Comparison of ENCODE assay signal across 21 cellular contexts in the genomic region with DNA sequence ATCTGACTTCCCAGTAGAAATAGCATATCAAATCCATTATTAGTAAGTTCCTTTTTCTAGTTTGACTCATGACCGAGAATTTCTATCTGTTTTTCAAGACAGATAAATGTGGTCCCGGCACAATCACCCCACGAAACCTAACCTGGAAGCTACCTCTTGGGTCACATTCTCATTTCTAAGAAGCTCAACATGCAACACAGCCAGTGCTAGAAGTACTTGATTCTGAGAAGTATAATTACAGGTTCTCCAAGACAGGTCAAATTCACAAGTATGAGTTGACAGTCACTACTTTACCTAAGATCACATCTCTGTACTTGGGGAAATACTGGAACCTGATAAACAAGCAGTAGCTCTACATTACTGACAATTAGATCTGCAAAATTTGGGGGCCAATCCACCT. TPM values are rescaled to one million over a fixed set of nuclear protein-coding genes. Genes with fewer than 3 reads are reported as not detected.
"Had no signal": no experiment of that assay in that cellular context is flagged by ENCODE, and none has a peak within 500 bp of the region (broad histone marks: within the 10 kb centered on the region; RNA-seq: fewer than 3 reads in every experiment).

No MANE protein-coding gene starts in this region.

- H3K27me3 Mint-ChIP-seq: activated CD4-positive, alpha-beta T cell treated with anti-CD3 and anti-CD28 coated beads, Interleukin-2, amount 10 ng/mL, durations not matched to agents 7 days and 5 days; activated naive CD8-positive, alpha-beta T cell treated with anti-CD3 and anti-CD28 coated beads for 36 hours; stimulated activated memory B cell treated with anti-CD40 and anti-IgM and Interleukin-4, amounts not matched to agents 10 μg/mL and 1 μg/mL and 100 μg/mL, for 72 hours had no signal

- DNase-seq: activated CD4-positive, alpha-beta T cell treated with anti-CD3 and anti-CD28 coated beads, Interleukin-2, amount 10 ng/mL, durations not matched to agents 7 days and 5 days; activated CD4-positive, CD25-positive, alpha-beta regulatory T cell; activated gamma-delta T cell treated with Interleukin-2 at 50 U/mL for 16 hours; activated naive CD8-positive, alpha-beta T cell treated with anti-CD3 and anti-CD28 coated beads for 36 hours; amniotic stem cell; dermis blood vessel endothelial cell; effector memory CD4-positive, alpha-beta T cell; heart left ventricle; kidney; sigmoid colon; stimulated activated CD4-positive, alpha-beta T cell treated with anti-CD3 and anti-CD28 coated beads, Interleukin-4, amount 100 ng/mL, for 24 hours; T-helper 9 cell; tibial artery had no signal

- H3K4me3 Mint-ChIP-seq: activated CD4-positive, alpha-beta T cell treated with anti-CD3 and anti-CD28 coated beads, Interleukin-2, amount 10 ng/mL, durations not matched to agents 7 days and 5 days; activated naive CD8-positive, alpha-beta T cell treated with anti-CD3 and anti-CD28 coated beads for 36 hours; mesothelial cell of epicardium; natural killer cell treated with Interleukin-12 subunit alpha and Interleukin-12 subunit beta and Interleukin-15 and Interleukin-18, amount 100 ng/mL, for 72 hours; stimulated activated memory B cell treated with anti-CD40 and anti-IgM and Interleukin-4, amounts not matched to agents 10 μg/mL and 1 μg/mL and 100 μg/mL, for 72 hours had no signal

- H3K27ac Mint-ChIP-seq: activated CD4-positive, alpha-beta T cell treated with anti-CD3 and anti-CD28 coated beads, Interleukin-2, amount 10 ng/mL, durations not matched to agents 7 days and 5 days; activated naive CD8-positive, alpha-beta T cell treated with anti-CD3 and anti-CD28 coated beads for 36 hours; natural killer cell treated with Interleukin-12 subunit alpha and Interleukin-12 subunit beta and Interleukin-15 and Interleukin-18, amount 100 ng/mL, for 72 hours; stimulated activated memory B cell treated with anti-CD40 and anti-IgM and Interleukin-4, amounts not matched to agents 10 μg/mL and 1 μg/mL and 100 μg/mL, for 72 hours had no signal

- H3K4me1 Mint-ChIP-seq: activated CD4-positive, alpha-beta T cell treated with anti-CD3 and anti-CD28 coated beads, Interleukin-2, amount 10 ng/mL, durations not matched to agents 7 days and 5 days; activated naive CD8-positive, alpha-beta T cell treated with anti-CD3 and anti-CD28 coated beads for 36 hours; stimulated activated memory B cell treated with anti-CD40 and anti-IgM and Interleukin-4, amounts not matched to agents 10 μg/mL and 1 μg/mL and 100 μg/mL, for 72 hours had no signal

- ATAC-seq: gastroesophageal sphincter; heart left ventricle; left lobe of liver; natural killer cell treated with Interleukin-12 subunit alpha and Interleukin-12 subunit beta and Interleukin-15 and Interleukin-18, amount 100 ng/mL, for 72 hours; stimulated activated memory B cell treated with anti-CD40 and anti-IgM and Interleukin-4, amounts not matched to agents 10 μg/mL and 1 μg/mL and 100 μg/mL, for 72 hours had no signal

- H3K9me3 Mint-ChIP-seq: activated CD4-positive, alpha-beta T cell treated with anti-CD3 and anti-CD28 coated beads, Interleukin-2, amount 10 ng/mL, durations not matched to agents 7 days and 5 days; activated naive CD8-positive, alpha-beta T cell treated with anti-CD3 and anti-CD28 coated beads for 36 hours; natural killer cell treated with Interleukin-12 subunit alpha and Interleukin-12 subunit beta and Interleukin-15 and Interleukin-18, amount 100 ng/mL, for 72 hours; stimulated activated memory B cell treated with anti-CD40 and anti-IgM and Interleukin-4, amounts not matched to agents 10 μg/mL and 1 μg/mL and 100 μg/mL, for 72 hours had no signal

- H3K36me3 Mint-ChIP-seq: activated naive CD8-positive, alpha-beta T cell treated with anti-CD3 and anti-CD28 coated beads for 36 hours; mesothelial cell of epicardium; natural killer cell treated with Interleukin-12 subunit alpha and Interleukin-12 subunit beta and Interleukin-15 and Interleukin-18, amount 100 ng/mL, for 72 hours; stimulated activated memory B cell treated with anti-CD40 and anti-IgM and Interleukin-4, amounts not matched to agents 10 μg/mL and 1 μg/mL and 100 μg/mL, for 72 hours had no signal

RNA-seq across cellular contexts. Expression of gene PLAC1, which starts 54.0 kb away (rescaled TPM):
- total RNA-seq: activated CD4-positive, alpha-beta T cell treated with anti-CD3 and anti-CD28 coated beads, Interleukin-2, amount 10 ng/mL, durations not matched to agents 7 days and 5 days; activated naive CD8-positive, alpha-beta T cell treated with anti-CD3 and anti-CD28 coated beads for 36 hours; cardiac septum; dermis blood vessel endothelial cell; esophagus muscularis mucosa; gastroesophageal sphincter; kidney; left lobe of liver; natural killer cell treated with Interleukin-12 subunit alpha and Interleukin-12 subunit beta and Interleukin-15 and Interleukin-18, amount 100 ng/mL, for 72 hours; subcutaneous adipose tissue had no signal
